Comparison of ENCODE assay signal across 1 cellular context in the genomic region with DNA sequence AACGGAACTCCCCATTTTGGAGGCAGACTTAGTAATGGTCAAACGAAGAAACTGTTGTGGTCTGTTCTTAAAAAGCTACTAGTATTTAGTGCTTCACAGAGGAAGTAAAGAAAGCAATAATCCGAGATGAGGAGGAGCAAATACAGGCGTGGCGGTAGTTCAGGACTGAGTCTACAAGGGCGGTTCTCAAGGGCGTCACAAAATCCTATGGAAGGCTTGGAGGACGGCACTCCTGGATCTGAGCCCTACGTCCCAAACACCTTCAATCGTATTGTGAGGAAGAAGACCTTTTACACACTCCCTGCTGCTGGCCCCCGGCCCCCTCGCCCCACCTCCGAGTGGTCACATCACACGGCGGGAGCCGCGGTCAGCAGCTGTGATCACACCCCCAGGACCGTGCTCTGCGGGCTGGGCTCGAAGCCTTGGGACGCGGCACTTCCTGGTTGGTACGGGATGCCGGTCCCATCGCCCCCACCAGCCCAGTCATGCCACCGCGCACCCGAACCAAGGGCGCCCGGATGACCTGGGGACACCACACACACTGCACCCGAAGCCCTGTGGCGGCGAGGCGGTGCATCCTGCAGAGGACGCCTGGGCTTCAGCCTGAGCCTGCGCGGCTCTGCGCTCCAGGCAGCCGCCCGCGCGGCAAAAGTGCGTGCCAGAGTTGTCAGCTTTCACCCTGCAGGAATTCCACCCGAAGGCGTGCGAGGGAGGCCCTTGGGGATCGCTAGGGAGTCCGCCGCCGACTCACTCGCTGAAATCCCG.
TF ChIP-seq lines count a peak whose summit lies in the region.

No MANE protein-coding gene starts in this region.

TF ChIP-seq in K562, 482 proteins besides CTCF, POLR2A, EP300 and RAD21 (continued from another document and continues in another):
- TF ChIP-seq, protein P1, sequence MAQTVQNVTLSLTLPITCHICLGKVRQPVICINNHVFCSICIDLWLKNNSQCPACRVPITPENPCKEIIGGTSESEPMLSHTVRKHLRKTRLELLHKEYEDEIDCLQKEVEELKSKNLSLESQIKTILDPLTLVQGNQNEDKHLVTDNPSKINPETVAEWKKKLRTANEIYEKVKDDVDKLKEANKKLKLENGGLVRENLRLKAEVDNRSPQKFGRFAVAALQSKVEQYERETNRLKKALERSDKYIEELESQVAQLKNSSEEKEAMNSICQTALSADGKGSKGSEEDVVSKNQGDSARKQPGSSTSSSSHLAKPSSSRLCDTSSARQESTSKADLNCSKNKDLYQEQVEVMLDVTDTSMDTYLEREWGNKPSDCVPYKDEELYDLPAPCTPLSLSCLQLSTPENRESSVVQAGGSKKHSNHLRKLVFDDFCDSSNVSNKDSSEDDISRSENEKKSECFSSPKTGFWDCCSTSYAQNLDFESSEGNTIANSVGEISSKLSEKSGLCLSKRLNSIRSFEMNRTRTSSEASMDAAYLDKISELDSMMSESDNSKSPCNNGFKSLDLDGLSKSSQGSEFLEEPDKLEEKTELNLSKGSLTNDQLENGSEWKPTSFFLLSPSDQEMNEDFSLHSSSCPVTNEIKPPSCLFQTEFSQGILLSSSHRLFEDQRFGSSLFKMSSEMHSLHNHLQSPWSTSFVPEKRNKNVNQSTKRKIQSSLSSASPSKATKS (CRISPR knock-in tag; IDR thresholded peaks at IDR 0.05) = no peak
- TF ChIP-seq NFXL1 (CRISPR knock-in tag; IDR thresholded peaks at IDR 0.05) (no peak), CAMTA2 (CRISPR knock-in tag; conservative IDR thresholded peaks at IDR 0.05) (no peak), MCM7 (IDR thresholded peaks at IDR 0.05) (no peak), ELF4 (CRISPR knock-in tag; IDR thresholded peaks at IDR 0.05) (no peak), POU5F1 (IDR thresholded peaks at IDR 0.05; ENCODE audit: borderline replicate concordance, low read depth, low read length, partially characterized antibody) (no peak), ZNF263 (CRISPR knock-in tag; IDR thresholded peaks at IDR 0.05; ENCODE audit: borderline replicate concordance) (no peak; the same call in 1 of the 2 replicates), CCNT2 (IDR thresholded peaks at IDR 0.05; ENCODE audit: borderline replicate concordance, extremely low read depth, insufficient read length, low read depth, low read length) (peak; percentile 31), RFX5 (IDR thresholded peaks at IDR 0.05; ENCODE audit: low read depth, low read length) (no peak), NUFIP1 (IDR thresholded peaks at IDR 0.05; ENCODE audit: partially characterized antibody) (no peak), FOXA3 (CRISPR knock-in tag; conservative IDR thresholded peaks at IDR 0.05 in 1 of 2, IDR thresholded peaks at IDR 0.05 in 1 of 2) (0 out of 4 replicates have a peak, but pooled peaks of 1 of the 2 experiments have one; percentile 2), ZC3H11A (IDR thresholded peaks at IDR 0.05; ENCODE audit: low read depth, low read length) (no peak), HDAC2 (IDR thresholded peaks at IDR 0.05) (no peak; the same call in 1 of the 2 replicates), ETS2 (tag; IDR thresholded peaks at IDR 0.05; ENCODE audit: borderline replicate concordance, poor library complexity, severe bottlenecking) (no peak), KDM5B (IDR thresholded peaks at IDR 0.05; ENCODE audit: insufficient replicate concordance, low read depth, low read length) (no peak), MTA3 (IDR thresholded peaks at IDR 0.05; ENCODE audit: borderline replicate concordance) (no peak; the same call in 1 of the 2 replicates), BMI1 (IDR thresholded peaks at IDR 0.05; ENCODE audit: low read length) (no peak), HDAC8 (tag; IDR thresholded peaks at IDR 0.05) (no peak), SPI1 (IDR thresholded peaks at IDR 0.05; ENCODE audit: borderline replicate concordance, low read depth, low read length) (no peak; the same call in 1 of the 2 replicates), ZNF143 (CRISPR knock-in tag; IDR thresholded peaks at IDR 0.05) (no peak; the same call in 1 of the 2 replicates), CTBP1 (IDR thresholded peaks at IDR 0.05; ENCODE audit: borderline replicate concordance) (peak; percentile 59; the same call in 1 of the 2 replicates), MYC (IDR thresholded peaks at IDR 0.05; ENCODE audit: low read depth, low read length) (peak; percentile 41; the same call in 1 of the 2 replicates), MYC (CRISPR knock-in tag; IDR thresholded peaks at IDR 0.05; ENCODE audit: borderline replicate concordance, low read depth) (peak; percentile 81), ZNF780A (CRISPR knock-in tag; IDR thresholded peaks at IDR 0.05) (no peak), LARP7 (IDR thresholded peaks at IDR 0.05) (0 out of 2 replicates have a peak, but pooled peaks have one; percentile 5), TAF1 (IDR thresholded peaks at IDR 0.05; ENCODE audit: control insufficient read depth, extremely low read depth, insufficient read depth, low read length, severe bottlenecking) (no peak), MIER1 (IDR thresholded peaks at IDR 0.05; ENCODE audit: low read depth) (no peak), ZBTB17 (CRISPR knock-in tag; IDR thresholded peaks at IDR 0.05) (peak; percentile 67), GTF2E2 (tag; IDR thresholded peaks at IDR 0.05) (no peak), CBX3 (IDR thresholded peaks at IDR 0.05; ENCODE audit: borderline replicate concordance in 1 of 2, low read length in 2 of 2) (no peak; a peak in 1 of 3 replicates), CBFA2T3 (IDR thresholded peaks at IDR 0.05) (no peak; the same call in 1 of the 2 replicates)
- TF ChIP-seq, protein P2, sequence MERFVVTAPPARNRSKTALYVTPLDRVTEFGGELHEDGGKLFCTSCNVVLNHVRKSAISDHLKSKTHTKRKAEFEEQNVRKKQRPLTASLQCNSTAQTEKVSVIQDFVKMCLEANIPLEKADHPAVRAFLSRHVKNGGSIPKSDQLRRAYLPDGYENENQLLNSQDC (CRISPR knock-in tag; IDR thresholded peaks at IDR 0.05) = no peak
- TF ChIP-seq, protein P3, sequence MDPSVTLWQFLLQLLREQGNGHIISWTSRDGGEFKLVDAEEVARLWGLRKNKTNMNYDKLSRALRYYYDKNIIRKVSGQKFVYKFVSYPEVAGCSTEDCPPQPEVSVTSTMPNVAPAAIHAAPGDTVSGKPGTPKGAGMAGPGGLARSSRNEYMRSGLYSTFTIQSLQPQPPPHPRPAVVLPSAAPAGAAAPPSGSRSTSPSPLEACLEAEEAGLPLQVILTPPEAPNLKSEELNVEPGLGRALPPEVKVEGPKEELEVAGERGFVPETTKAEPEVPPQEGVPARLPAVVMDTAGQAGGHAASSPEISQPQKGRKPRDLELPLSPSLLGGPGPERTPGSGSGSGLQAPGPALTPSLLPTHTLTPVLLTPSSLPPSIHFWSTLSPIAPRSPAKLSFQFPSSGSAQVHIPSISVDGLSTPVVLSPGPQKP (CRISPR knock-in tag; IDR thresholded peaks at IDR 0.05) = no peak
- TF ChIP-seq, protein P4, sequence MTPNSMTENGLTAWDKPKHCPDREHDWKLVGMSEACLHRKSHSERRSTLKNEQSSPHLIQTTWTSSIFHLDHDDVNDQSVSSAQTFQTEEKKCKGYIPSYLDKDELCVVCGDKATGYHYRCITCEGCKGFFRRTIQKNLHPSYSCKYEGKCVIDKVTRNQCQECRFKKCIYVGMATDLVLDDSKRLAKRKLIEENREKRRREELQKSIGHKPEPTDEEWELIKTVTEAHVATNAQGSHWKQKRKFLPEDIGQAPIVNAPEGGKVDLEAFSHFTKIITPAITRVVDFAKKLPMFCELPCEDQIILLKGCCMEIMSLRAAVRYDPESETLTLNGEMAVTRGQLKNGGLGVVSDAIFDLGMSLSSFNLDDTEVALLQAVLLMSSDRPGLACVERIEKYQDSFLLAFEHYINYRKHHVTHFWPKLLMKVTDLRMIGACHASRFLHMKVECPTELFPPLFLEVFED (CRISPR knock-in tag; conservative IDR thresholded peaks at IDR 0.05) = no peak
- TF ChIP-seq, protein P5, sequence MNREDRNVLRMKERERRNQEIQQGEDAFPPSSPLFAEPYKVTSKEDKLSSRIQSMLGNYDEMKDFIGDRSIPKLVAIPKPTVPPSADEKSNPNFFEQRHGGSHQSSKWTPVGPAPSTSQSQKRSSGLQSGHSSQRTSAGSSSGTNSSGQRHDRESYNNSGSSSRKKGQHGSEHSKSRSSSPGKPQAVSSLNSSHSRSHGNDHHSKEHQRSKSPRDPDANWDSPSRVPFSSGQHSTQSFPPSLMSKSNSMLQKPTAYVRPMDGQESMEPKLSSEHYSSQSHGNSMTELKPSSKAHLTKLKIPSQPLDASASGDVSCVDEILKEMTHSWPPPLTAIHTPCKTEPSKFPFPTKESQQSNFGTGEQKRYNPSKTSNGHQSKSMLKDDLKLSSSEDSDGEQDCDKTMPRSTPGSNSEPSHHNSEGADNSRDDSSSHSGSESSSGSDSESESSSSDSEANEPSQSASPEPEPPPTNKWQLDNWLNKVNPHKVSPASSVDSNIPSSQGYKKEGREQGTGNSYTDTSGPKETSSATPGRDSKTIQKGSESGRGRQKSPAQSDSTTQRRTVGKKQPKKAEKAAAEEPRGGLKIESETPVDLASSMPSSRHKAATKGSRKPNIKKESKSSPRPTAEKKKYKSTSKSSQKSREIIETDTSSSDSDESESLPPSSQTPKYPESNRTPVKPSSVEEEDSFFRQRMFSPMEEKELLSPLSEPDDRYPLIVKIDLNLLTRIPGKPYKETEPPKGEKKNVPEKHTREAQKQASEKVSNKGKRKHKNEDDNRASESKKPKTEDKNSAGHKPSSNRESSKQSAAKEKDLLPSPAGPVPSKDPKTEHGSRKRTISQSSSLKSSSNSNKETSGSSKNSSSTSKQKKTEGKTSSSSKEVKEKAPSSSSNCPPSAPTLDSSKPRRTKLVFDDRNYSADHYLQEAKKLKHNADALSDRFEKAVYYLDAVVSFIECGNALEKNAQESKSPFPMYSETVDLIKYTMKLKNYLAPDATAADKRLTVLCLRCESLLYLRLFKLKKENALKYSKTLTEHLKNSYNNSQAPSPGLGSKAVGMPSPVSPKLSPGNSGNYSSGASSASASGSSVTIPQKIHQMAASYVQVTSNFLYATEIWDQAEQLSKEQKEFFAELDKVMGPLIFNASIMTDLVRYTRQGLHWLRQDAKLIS (CRISPR knock-in tag; IDR thresholded peaks at IDR 0.05) = no peak; the same call in 1 of the 2 replicates
- TF ChIP-seq, protein P6, sequence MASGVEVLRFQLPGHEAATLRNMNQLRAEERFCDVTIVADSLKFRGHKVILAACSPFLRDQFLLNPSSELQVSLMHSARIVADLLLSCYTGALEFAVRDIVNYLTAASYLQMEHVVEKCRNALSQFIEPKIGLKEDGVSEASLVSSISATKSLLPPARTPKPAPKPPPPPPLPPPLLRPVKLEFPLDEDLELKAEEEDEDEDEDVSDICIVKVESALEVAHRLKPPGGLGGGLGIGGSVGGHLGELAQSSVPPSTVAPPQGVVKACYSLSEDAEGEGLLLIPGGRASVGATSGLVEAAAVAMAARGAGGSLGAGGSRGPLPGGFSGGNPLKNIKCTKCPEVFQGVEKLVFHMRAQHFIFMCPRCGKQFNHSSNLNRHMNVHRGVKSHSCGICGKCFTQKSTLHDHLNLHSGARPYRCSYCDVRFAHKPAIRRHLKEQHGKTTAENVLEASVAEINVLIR (CRISPR knock-in tag; IDR thresholded peaks at IDR 0.05) = no peak
- TF ChIP-seq, protein P7, sequence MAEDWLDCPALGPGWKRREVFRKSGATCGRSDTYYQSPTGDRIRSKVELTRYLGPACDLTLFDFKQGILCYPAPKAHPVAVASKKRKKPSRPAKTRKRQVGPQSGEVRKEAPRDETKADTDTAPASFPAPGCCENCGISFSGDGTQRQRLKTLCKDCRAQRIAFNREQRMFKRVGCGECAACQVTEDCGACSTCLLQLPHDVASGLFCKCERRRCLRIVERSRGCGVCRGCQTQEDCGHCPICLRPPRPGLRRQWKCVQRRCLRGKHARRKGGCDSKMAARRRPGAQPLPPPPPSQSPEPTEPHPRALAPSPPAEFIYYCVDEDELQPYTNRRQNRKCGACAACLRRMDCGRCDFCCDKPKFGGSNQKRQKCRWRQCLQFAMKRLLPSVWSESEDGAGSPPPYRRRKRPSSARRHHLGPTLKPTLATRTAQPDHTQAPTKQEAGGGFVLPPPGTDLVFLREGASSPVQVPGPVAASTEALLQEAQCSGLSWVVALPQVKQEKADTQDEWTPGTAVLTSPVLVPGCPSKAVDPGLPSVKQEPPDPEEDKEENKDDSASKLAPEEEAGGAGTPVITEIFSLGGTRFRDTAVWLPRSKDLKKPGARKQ (CRISPR knock-in tag; IDR thresholded peaks at IDR 0.05) = no peak
- TF ChIP-seq, protein P8, sequence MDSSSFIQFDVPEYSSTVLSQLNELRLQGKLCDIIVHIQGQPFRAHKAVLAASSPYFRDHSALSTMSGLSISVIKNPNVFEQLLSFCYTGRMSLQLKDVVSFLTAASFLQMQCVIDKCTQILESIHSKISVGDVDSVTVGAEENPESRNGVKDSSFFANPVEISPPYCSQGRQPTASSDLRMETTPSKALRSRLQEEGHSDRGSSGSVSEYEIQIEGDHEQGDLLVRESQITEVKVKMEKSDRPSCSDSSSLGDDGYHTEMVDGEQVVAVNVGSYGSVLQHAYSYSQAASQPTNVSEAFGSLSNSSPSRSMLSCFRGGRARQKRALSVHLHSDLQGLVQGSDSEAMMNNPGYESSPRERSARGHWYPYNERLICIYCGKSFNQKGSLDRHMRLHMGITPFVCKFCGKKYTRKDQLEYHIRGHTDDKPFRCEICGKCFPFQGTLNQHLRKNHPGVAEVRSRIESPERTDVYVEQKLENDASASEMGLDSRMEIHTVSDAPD (CRISPR knock-in tag; IDR thresholded peaks at IDR 0.05) = no peak
- TF ChIP-seq, protein P9, sequence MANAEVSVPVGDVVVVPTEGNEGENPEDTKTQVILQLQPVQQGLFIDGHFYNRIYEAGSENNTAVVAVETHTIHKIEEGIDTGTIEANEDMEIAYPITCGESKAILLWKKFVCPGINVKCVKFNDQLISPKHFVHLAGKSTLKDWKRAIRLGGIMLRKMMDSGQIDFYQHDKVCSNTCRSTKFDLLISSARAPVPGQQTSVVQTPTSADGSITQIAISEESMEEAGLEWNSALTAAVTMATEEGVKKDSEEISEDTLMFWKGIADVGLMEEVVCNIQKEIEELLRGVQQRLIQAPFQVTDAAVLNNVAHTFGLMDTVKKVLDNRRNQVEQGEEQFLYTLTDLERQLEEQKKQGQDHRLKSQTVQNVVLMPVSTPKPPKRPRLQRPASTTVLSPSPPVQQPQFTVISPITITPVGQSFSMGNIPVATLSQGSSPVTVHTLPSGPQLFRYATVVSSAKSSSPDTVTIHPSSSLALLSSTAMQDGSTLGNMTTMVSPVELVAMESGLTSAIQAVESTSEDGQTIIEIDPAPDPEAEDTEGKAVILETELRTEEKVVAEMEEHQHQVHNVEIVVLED (CRISPR knock-in tag; IDR thresholded peaks at IDR 0.05) = no peak
- TF ChIP-seq, protein P10, sequence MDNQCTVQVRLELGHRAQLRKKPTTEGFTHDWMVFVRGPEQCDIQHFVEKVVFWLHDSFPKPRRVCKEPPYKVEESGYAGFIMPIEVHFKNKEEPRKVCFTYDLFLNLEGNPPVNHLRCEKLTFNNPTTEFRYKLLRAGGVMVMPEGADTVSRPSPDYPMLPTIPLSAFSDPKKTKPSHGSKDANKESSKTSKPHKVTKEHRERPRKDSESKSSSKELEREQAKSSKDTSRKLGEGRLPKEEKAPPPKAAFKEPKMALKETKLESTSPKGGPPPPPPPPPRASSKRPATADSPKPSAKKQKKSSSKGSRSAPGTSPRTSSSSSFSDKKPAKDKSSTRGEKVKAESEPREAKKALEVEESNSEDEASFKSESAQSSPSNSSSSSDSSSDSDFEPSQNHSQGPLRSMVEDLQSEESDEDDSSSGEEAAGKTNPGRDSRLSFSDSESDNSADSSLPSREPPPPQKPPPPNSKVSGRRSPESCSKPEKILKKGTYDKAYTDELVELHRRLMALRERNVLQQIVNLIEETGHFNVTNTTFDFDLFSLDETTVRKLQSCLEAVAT (IDR thresholded peaks at IDR 0.05) = peak; percentile 27 to 47; a peak in 1 of 4 replicates
- TF ChIP-seq, protein P11, sequence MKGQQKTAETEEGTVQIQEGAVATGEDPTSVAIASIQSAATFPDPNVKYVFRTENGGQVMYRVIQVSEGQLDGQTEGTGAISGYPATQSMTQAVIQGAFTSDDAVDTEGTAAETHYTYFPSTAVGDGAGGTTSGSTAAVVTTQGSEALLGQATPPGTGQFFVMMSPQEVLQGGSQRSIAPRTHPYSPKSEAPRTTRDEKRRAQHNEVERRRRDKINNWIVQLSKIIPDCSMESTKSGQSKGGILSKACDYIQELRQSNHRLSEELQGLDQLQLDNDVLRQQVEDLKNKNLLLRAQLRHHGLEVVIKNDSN (CRISPR knock-in tag; IDR thresholded peaks at IDR 0.05) = peak; percentile 26; the same call in 1 of the 2 replicates
